19 cellular contexts compared by ENCODE assay signal in genomic region chr7:151616443-151617213, GRCh38.
DNase-seq lines count a peak whose midpoint lies in the region; ATAC-seq and TF ChIP-seq lines count a peak whose summit lies in the region.
"Had no signal": no experiment of that assay in that cellular context is flagged by ENCODE, and none has a peak within 500 bp of the region (broad histone marks: within the 10 kb centered on the region; RNA-seq: fewer than 3 reads in every experiment).

No MANE protein-coding gene starts in this region.

- DNase-seq in Right ventricle myocardium superior (no peak), left ventricle myocardium inferior (no peak), left colon (no peak), neuronal stem cell (ENCODE audit: low spot score) (no peak), upper lobe of right lung (no peak), CD14-positive monocyte (ENCODE audit: low spot score) (no peak)
- no peak for DNase-seq in effector CD8-positive, alpha-beta T cell (lab: John Stamatoyannopoulos, UW)
- DNase-seq: 8988T, GF-D8, GOT3, NCI-H1105 treated with DMSO at 0.1 percent for 48 hours, NCI-H1694, NCI-H2107, NCI-H510A, NCI-H748 treated with DMSO at 0.1 percent for 48 hours, OCI-M1, SJCRH30 had no signal

- H3K14ac ChIP-seq in neuronal stem cell (ENCODE audit: low read length): peak overlapping the region; percentile 42

- ATAC-seq in Right ventricle myocardium superior (ENCODE audit: poor library complexity): peak; percentile 58
- ATAC-seq in left colon: peak; percentile 59
- ATAC-seq in upper lobe of right lung: peak; percentile 94
- ATAC-seq in HG02938 (IDR thresholded peaks at IDR 0.05; ENCODE audit: unreplicated experiment): no peak
- ATAC-seq: HCT116 had no signal

- H2BK15ac ChIP-seq in neuronal stem cell (ENCODE audit: low read length): no peak overlapping the region

- H3K4me3 ChIP-seq in left ventricle myocardium inferior (no peak overlapping the region), neuronal stem cell (ENCODE audit: low read length in 2 of 2) (no peak overlapping the region), upper lobe of right lung (no peak overlapping the region)
- H3K4me3 ChIP-seq: SJCRH30 had no signal

- peaks cover 0 to 2% (median 0%) of the 10 kb centered on the region in 7 donors for H3K9me3 Mint-ChIP-seq in CD14-positive monocyte

- H3K4ac ChIP-seq in neuronal stem cell (ENCODE audit: low read length): no peak overlapping the region

- intact Hi-C loops in Right ventricle myocardium superior (cut with DNase I) (no loop called here), left ventricle myocardium inferior (cut with micrococcal nuclease) (no loop called here), left colon (cut with DNase I, micrococcal nuclease) (no loop called here), upper lobe of right lung (cut with DNase I) (no loop called here), CD14-positive monocyte (cut with micrococcal nuclease) (no loop called here)

- H3K27me3 Mint-ChIP-seq in CD14-positive monocyte (ENCODE audit: low read depth in 3 of 3): peaks cover 0 to 2% (median 0%) of the 10 kb centered on the region in 3 donors

- no peak overlapping the region for H2AK5ac ChIP-seq in neuronal stem cell (ENCODE audit: low read depth, low read length)

- H3K4me3 Mint-ChIP-seq in CD14-positive monocyte: no peak overlapping the region

- no peak overlapping the region for H3K9ac ChIP-seq in neuronal stem cell (ENCODE audit: low read depth, low read length, poor library complexity)

- no peaks in the 10 kb centered on the region for H3K79me1 ChIP-seq in neuronal stem cell (ENCODE audit: low read depth, low read length)

- H2AFZ ChIP-seq in neuronal stem cell (ENCODE audit: low read length): no peak overlapping the region

- peaks cover 35 to 69% of the 10 kb centered on the region in 2 donors for H3K36me3 Mint-ChIP-seq in CD14-positive monocyte

- H3K4me2 ChIP-seq in neuronal stem cell (ENCODE audit: insufficient read depth, low read length, poor library complexity, severe bottlenecking): no peak overlapping the region

- H3K27me3 ChIP-seq in left ventricle myocardium inferior (ENCODE audit: low read depth) (no peaks in the 10 kb centered on the region), neuronal stem cell (ENCODE audit: control insufficient read depth in 3 of 3, insufficient read depth in 3 of 3, low read depth in 1 of 3, low read length in 3 of 3) (no peaks in the 10 kb centered on the region), upper lobe of right lung (no peaks in the 10 kb centered on the region)
- H3K27me3 ChIP-seq: SJCRH30 had no signal

- H3K18ac ChIP-seq in neuronal stem cell (ENCODE audit: low read length): peak overlapping the region; percentile 21

- H3K4me1 ChIP-seq in left ventricle myocardium inferior: peaks cover 14% of the 10 kb centered on the region
- no peaks in the 10 kb centered on the region for H3K4me1 ChIP-seq in neuronal stem cell (ENCODE audit: control insufficient read depth in 2 of 2, insufficient read depth in 1 of 2, low read depth in 1 of 2, low read length in 2 of 2)
- no peaks in the 10 kb centered on the region for H3K4me1 ChIP-seq in upper lobe of right lung
- H3K4me1 ChIP-seq: SJCRH30 had no signal

- H4K91ac ChIP-seq in neuronal stem cell (ENCODE audit: low read depth, low read length, poor library complexity): no peak overlapping the region

- peaks cover 9% of the 10 kb centered on the region for H3K36me3 ChIP-seq in left ventricle myocardium inferior
- H3K36me3 ChIP-seq in neuronal stem cell (replicated peaks in 1 of 2; ENCODE audit: control insufficient read depth in 2 of 2, insufficient read depth in 2 of 2, low read length in 2 of 2): no peaks in the 10 kb centered on the region
- peaks cover 4% of the 10 kb centered on the region for H3K36me3 ChIP-seq in upper lobe of right lung

- H2BK5ac ChIP-seq in neuronal stem cell (ENCODE audit: low read length): no peak overlapping the region

- H4K8ac ChIP-seq in neuronal stem cell (ENCODE audit: low read depth, low read length): no peak overlapping the region

- peak overlapping the region in 3 of 7 donors; percentile 7 to 55 (median 9) for H3K27ac Mint-ChIP-seq in CD14-positive monocyte

- no CpG with 5 or more reads among the region's 19 CpGs for WGBS in neuronal stem cell (ENCODE audit: extremely low coverage in 2 of 2, insufficient read length in 2 of 2, insufficient replicate concordance in 1 of 2), 2 donors

- H3K27ac ChIP-seq in left ventricle myocardium inferior (replicated peaks) (no peak overlapping the region), neuronal stem cell (replicated peaks; ENCODE audit: low read length) (no peak overlapping the region), upper lobe of right lung (no peak overlapping the region)
- H3K27ac ChIP-seq: SJCRH30 had no signal

- no peak overlapping the region for H2BK12ac ChIP-seq in neuronal stem cell (ENCODE audit: low read length)

- TF ChIP-seq CTCF in left ventricle myocardium inferior (IDR thresholded peaks at IDR 0.05; ENCODE audit: borderline replicate concordance): no peak
- TF ChIP-seq CTCF in upper lobe of right lung (IDR thresholded peaks at IDR 0.05): no peak
- no peak for TF ChIP-seq CTCF in CD14-positive monocyte (IDR thresholded peaks at IDR 0.05)

- H2BK120ac ChIP-seq in neuronal stem cell (ENCODE audit: low read depth, low read length): no peak overlapping the region

- H3K4me1 Mint-ChIP-seq in CD14-positive monocyte: no peaks in the 10 kb centered on the region

- H3K23ac ChIP-seq in neuronal stem cell (ENCODE audit: low read depth, low read length, poor library complexity): no peak overlapping the region

- H3K9me3 ChIP-seq in left ventricle myocardium inferior (replicated peaks): no peaks in the 10 kb centered on the region
- no peaks in the 10 kb centered on the region for H3K9me3 ChIP-seq in neuronal stem cell (replicated peaks in 1 of 2; ENCODE audit: control insufficient read depth in 2 of 2, insufficient read depth in 1 of 2, low read depth in 1 of 2, low read length in 2 of 2)
- no peaks in the 10 kb centered on the region for H3K9me3 ChIP-seq in upper lobe of right lung
- H3K9me3 ChIP-seq: SJCRH30 had no signal
